Comparison of ENCODE assay signal across 2 cellular contexts in genomic region chr22:39216143-39216490, GRCh38.
TF ChIP-seq lines count a peak whose summit lies in the region.

No MANE protein-coding gene starts in this region.

TF ChIP-seq in HCT116, 20 proteins besides CTCF, POLR2A, EP300 and RAD21:
- TF ChIP-seq POLR2AphosphoS5 (IDR thresholded peaks at IDR 0.05; ENCODE audit: low read depth, low read length) (no peak), EZH2 (IDR thresholded peaks at IDR 0.05) (no peak), ELF1 (IDR thresholded peaks at IDR 0.05; ENCODE audit: borderline replicate concordance, low read depth) (no peak), CBX3 (IDR thresholded peaks at IDR 0.05; ENCODE audit: low read depth) (no peak), EGR1 (IDR thresholded peaks at IDR 0.05; ENCODE audit: low read depth) (no peak), FOSL1 (IDR thresholded peaks at IDR 0.05; ENCODE audit: low read depth) (no peak), ZNF274 (IDR thresholded peaks at IDR 0.05; ENCODE audit: low read depth, low read length) (no peak), SP1 (IDR thresholded peaks at IDR 0.05; ENCODE audit: low read depth) (no peak), CEBPB (IDR thresholded peaks at IDR 0.05; ENCODE audit: low read depth) (no peak), SRF (IDR thresholded peaks at IDR 0.05; ENCODE audit: low read depth) (no peak), ATF3 (IDR thresholded peaks at IDR 0.05) (no peak), TCF7L2 (IDR thresholded peaks at IDR 0.05; ENCODE audit: borderline replicate concordance, extremely low read depth, insufficient read depth, insufficient read length) (no peak)
- TF ChIP-seq, protein P1, sequence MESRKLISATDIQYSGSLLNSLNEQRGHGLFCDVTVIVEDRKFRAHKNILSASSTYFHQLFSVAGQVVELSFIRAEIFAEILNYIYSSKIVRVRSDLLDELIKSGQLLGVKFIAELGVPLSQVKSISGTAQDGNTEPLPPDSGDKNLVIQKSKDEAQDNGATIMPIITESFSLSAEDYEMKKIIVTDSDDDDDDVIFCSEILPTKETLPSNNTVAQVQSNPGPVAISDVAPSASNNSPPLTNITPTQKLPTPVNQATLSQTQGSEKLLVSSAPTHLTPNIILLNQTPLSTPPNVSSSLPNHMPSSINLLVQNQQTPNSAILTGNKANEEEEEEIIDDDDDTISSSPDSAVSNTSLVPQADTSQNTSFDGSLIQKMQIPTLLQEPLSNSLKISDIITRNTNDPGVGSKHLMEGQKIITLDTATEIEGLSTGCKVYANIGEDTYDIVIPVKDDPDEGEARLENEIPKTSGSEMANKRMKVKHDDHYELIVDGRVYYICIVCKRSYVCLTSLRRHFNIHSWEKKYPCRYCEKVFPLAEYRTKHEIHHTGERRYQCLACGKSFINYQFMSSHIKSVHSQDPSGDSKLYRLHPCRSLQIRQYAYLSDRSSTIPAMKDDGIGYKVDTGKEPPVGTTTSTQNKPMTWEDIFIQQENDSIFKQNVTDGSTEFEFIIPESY (IDR thresholded peaks at IDR 0.05; ENCODE audit: extremely low read depth, insufficient replicate concordance, low read length): no peak
- TF ChIP-seq, protein P2, sequence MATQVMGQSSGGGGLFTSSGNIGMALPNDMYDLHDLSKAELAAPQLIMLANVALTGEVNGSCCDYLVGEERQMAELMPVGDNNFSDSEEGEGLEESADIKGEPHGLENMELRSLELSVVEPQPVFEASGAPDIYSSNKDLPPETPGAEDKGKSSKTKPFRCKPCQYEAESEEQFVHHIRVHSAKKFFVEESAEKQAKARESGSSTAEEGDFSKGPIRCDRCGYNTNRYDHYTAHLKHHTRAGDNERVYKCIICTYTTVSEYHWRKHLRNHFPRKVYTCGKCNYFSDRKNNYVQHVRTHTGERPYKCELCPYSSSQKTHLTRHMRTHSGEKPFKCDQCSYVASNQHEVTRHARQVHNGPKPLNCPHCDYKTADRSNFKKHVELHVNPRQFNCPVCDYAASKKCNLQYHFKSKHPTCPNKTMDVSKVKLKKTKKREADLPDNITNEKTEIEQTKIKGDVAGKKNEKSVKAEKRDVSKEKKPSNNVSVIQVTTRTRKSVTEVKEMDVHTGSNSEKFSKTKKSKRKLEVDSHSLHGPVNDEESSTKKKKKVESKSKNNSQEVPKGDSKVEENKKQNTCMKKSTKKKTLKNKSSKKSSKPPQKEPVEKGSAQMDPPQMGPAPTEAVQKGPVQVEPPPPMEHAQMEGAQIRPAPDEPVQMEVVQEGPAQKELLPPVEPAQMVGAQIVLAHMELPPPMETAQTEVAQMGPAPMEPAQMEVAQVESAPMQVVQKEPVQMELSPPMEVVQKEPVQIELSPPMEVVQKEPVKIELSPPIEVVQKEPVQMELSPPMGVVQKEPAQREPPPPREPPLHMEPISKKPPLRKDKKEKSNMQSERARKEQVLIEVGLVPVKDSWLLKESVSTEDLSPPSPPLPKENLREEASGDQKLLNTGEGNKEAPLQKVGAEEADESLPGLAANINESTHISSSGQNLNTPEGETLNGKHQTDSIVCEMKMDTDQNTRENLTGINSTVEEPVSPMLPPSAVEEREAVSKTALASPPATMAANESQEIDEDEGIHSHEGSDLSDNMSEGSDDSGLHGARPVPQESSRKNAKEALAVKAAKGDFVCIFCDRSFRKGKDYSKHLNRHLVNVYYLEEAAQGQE (IDR thresholded peaks at IDR 0.05; ENCODE audit: low read depth): no peak
- TF ChIP-seq, protein P3, sequence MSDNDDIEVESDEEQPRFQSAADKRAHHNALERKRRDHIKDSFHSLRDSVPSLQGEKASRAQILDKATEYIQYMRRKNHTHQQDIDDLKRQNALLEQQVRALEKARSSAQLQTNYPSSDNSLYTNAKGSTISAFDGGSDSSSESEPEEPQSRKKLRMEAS (IDR thresholded peaks at IDR 0.05): no peak

TF ChIP-seq in H1, 55 proteins besides CTCF, POLR2A, EP300 and RAD21:
- TF ChIP-seq NRF1 (IDR thresholded peaks at IDR 0.05; ENCODE audit: low read depth, low read length) (no peak), HDAC2 (IDR thresholded peaks at IDR 0.05; ENCODE audit: borderline replicate concordance in 1 of 2, low read depth in 2 of 2, low read length in 2 of 2) (no peak), GABPA (IDR thresholded peaks at IDR 0.05; ENCODE audit: borderline replicate concordance, insufficient read depth, low read length) (no peak), EZH2 (IDR thresholded peaks at IDR 0.05; ENCODE audit: low read depth, low read length, severe bottlenecking) (no peak), ATF2 (IDR thresholded peaks at IDR 0.05; ENCODE audit: low read length) (no peak), SIX5 (IDR thresholded peaks at IDR 0.05; ENCODE audit: low read depth, low read length) (no peak), SUZ12 (IDR thresholded peaks at IDR 0.05; ENCODE audit: low read length) (no peak), SP2 (IDR thresholded peaks at IDR 0.05; ENCODE audit: low read length) (no peak), NANOG (IDR thresholded peaks at IDR 0.05; ENCODE audit: insufficient read depth, low read depth, low read length, poor library complexity, severe bottlenecking) (no peak), ZNF274 (IDR thresholded peaks at IDR 0.05; ENCODE audit: borderline replicate concordance, extremely low read depth, low read length) (no peak), USF2 (IDR thresholded peaks at IDR 0.05; ENCODE audit: low read length) (no peak), SAP30 (IDR thresholded peaks at IDR 0.05; ENCODE audit: insufficient read depth, insufficient replicate concordance, low read length) (no peak), RFX5 (IDR thresholded peaks at IDR 0.05; ENCODE audit: borderline replicate concordance, low read depth, low read length) (no peak), CHD2 (IDR thresholded peaks at IDR 0.05; ENCODE audit: low read length) (no peak), MAFK (IDR thresholded peaks at IDR 0.05; ENCODE audit: low read depth, low read length) (no peak), CHD1 (IDR thresholded peaks at IDR 0.05; ENCODE audit: low read depth, low read length) (no peak), RXRA (IDR thresholded peaks at IDR 0.05; ENCODE audit: insufficient read depth, low read depth, low read length) (no peak), CREB1 (IDR thresholded peaks at IDR 0.05) (no peak), RNF2 (IDR thresholded peaks at IDR 0.05; ENCODE audit: borderline replicate concordance, low read depth, low read length, missing control alignments, poor library complexity, severe bottlenecking) (no peak), SIN3A (conservative IDR thresholded peaks at IDR 0.05 in 1 of 2, IDR thresholded peaks at IDR 0.05 in 1 of 2; ENCODE audit: low read depth in 1 of 2, low read length in 2 of 2) (no peak)
